In the genomic region with DNA sequence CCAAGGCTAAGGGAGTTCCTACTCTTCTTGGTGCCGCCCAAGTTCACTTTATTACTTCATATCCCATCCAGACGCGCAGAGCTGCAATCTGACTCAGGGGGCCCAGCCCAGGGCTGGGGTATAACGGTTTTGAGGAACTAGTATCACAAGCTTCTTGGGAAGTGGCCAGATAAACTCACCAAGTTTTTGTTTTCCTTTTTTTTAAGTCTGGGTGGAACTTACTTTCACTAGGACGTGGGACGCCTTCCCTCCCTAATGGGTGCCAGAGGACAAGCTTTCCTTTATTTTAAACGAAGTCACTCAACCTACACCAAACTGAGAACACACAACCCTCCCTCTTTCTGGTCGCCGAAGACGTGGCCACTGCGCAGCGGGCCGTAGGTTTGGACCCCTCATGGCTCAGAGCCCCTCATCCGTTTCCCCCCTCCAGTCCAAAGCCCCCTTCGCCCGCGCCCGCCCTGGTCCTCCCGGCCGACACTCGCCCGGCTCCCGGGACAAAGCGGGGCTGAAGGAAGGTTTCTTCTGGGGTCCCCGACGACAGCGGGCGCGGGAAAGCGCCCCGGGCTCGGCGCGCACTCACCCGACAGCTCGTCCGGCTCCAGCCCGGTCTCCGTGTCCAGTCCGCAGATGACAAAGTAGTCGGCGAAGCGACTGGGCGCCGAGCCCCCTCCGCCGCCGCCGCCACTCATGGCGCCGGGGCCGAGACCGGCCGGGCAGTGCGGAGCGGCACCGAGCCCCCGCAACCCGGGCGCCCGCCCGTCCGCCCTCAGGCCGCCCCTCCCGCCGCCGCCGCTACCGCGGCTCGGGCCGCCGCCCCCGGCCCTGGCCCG, we compare ENCODE assay signal across 1 cellular context.
TF ChIP-seq lines count a peak whose summit lies in the region.

No MANE protein-coding gene starts in this region.

TF ChIP-seq in H1, 55 proteins besides CTCF, POLR2A, EP300 and RAD21:
- TF ChIP-seq, protein P1, sequence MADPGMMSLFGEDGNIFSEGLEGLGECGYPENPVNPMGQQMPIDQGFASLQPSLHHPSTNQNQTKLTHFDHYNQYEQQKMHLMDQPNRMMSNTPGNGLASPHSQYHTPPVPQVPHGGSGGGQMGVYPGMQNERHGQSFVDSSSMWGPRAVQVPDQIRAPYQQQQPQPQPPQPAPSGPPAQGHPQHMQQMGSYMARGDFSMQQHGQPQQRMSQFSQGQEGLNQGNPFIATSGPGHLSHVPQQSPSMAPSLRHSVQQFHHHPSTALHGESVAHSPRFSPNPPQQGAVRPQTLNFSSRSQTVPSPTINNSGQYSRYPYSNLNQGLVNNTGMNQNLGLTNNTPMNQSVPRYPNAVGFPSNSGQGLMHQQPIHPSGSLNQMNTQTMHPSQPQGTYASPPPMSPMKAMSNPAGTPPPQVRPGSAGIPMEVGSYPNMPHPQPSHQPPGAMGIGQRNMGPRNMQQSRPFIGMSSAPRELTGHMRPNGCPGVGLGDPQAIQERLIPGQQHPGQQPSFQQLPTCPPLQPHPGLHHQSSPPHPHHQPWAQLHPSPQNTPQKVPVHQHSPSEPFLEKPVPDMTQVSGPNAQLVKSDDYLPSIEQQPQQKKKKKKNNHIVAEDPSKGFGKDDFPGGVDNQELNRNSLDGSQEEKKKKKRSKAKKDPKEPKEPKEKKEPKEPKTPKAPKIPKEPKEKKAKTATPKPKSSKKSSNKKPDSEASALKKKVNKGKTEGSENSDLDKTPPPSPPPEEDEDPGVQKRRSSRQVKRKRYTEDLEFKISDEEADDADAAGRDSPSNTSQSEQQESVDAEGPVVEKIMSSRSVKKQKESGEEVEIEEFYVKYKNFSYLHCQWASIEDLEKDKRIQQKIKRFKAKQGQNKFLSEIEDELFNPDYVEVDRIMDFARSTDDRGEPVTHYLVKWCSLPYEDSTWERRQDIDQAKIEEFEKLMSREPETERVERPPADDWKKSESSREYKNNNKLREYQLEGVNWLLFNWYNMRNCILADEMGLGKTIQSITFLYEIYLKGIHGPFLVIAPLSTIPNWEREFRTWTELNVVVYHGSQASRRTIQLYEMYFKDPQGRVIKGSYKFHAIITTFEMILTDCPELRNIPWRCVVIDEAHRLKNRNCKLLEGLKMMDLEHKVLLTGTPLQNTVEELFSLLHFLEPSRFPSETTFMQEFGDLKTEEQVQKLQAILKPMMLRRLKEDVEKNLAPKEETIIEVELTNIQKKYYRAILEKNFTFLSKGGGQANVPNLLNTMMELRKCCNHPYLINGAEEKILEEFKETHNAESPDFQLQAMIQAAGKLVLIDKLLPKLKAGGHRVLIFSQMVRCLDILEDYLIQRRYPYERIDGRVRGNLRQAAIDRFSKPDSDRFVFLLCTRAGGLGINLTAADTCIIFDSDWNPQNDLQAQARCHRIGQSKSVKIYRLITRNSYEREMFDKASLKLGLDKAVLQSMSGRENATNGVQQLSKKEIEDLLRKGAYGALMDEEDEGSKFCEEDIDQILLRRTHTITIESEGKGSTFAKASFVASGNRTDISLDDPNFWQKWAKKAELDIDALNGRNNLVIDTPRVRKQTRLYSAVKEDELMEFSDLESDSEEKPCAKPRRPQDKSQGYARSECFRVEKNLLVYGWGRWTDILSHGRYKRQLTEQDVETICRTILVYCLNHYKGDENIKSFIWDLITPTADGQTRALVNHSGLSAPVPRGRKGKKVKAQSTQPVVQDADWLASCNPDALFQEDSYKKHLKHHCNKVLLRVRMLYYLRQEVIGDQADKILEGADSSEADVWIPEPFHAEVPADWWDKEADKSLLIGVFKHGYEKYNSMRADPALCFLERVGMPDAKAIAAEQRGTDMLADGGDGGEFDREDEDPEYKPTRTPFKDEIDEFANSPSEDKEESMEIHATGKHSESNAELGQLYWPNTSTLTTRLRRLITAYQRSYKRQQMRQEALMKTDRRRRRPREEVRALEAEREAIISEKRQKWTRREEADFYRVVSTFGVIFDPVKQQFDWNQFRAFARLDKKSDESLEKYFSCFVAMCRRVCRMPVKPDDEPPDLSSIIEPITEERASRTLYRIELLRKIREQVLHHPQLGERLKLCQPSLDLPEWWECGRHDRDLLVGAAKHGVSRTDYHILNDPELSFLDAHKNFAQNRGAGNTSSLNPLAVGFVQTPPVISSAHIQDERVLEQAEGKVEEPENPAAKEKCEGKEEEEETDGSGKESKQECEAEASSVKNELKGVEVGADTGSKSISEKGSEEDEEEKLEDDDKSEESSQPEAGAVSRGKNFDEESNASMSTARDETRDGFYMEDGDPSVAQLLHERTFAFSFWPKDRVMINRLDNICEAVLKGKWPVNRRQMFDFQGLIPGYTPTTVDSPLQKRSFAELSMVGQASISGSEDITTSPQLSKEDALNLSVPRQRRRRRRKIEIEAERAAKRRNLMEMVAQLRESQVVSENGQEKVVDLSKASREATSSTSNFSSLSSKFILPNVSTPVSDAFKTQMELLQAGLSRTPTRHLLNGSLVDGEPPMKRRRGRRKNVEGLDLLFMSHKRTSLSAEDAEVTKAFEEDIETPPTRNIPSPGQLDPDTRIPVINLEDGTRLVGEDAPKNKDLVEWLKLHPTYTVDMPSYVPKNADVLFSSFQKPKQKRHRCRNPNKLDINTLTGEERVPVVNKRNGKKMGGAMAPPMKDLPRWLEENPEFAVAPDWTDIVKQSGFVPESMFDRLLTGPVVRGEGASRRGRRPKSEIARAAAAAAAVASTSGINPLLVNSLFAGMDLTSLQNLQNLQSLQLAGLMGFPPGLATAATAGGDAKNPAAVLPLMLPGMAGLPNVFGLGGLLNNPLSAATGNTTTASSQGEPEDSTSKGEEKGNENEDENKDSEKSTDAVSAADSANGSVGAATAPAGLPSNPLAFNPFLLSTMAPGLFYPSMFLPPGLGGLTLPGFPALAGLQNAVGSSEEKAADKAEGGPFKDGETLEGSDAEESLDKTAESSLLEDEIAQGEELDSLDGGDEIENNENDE (IDR thresholded peaks at IDR 0.05; ENCODE audit: insufficient replicate concordance, low read length), result no peak
- TF ChIP-seq HDAC6 (IDR thresholded peaks at IDR 0.05; ENCODE audit: low read depth, low read length) (no peak), CHD2 (IDR thresholded peaks at IDR 0.05; ENCODE audit: low read length) (no peak), KDM4A (IDR thresholded peaks at IDR 0.05; ENCODE audit: low read depth, low read length, severe bottlenecking) (peak; percentile 77), SRF (IDR thresholded peaks at IDR 0.05; ENCODE audit: low read depth, low read length) (no peak), RNF2 (IDR thresholded peaks at IDR 0.05; ENCODE audit: borderline replicate concordance, low read depth, low read length, missing control alignments, poor library complexity, severe bottlenecking) (no peak), TEAD4 (IDR thresholded peaks at IDR 0.05; ENCODE audit: low read depth, low read length) (no peak), TCF12 (IDR thresholded peaks at IDR 0.05; ENCODE audit: low read depth, low read length) (no peak), ZNF274 (IDR thresholded peaks at IDR 0.05; ENCODE audit: borderline replicate concordance, extremely low read depth, low read length) (no peak), POU5F1 (IDR thresholded peaks at IDR 0.05; ENCODE audit: low read depth, low read length) (no peak), ASH2L (IDR thresholded peaks at IDR 0.05; ENCODE audit: low read length) (peak; percentile 66), FOSL1 (IDR thresholded peaks at IDR 0.05; ENCODE audit: insufficient read depth, low read depth, low read length) (no peak), KDM5A (IDR thresholded peaks at IDR 0.05; ENCODE audit: low read length) (no peak), JUN (IDR thresholded peaks at IDR 0.05; ENCODE audit: low read depth, low read length) (no peak), MAFK (IDR thresholded peaks at IDR 0.05; ENCODE audit: low read depth, low read length) (no peak), YY1 (IDR thresholded peaks at IDR 0.05; ENCODE audit: low read depth, low read length) (no peak), CBX5 (IDR thresholded peaks at IDR 0.05; ENCODE audit: low read depth, low read length) (no peak), SUZ12 (IDR thresholded peaks at IDR 0.05; ENCODE audit: low read length) (no peak), CTBP2 (IDR thresholded peaks at IDR 0.05; ENCODE audit: borderline replicate concordance, insufficient read depth, insufficient read length, low read length) (no peak), CEBPB (IDR thresholded peaks at IDR 0.05; ENCODE audit: low read depth, low read length) (no peak), SIRT6 (IDR thresholded peaks at IDR 0.05; ENCODE audit: low read length) (no peak), SP2 (IDR thresholded peaks at IDR 0.05; ENCODE audit: low read length) (no peak), HDAC2 (IDR thresholded peaks at IDR 0.05; ENCODE audit: borderline replicate concordance in 1 of 2, low read depth in 2 of 2, low read length in 2 of 2) (peak; percentile 26 to 45; a peak in 1 of 4 replicates), TBP (IDR thresholded peaks at IDR 0.05; ENCODE audit: low read depth, low read length) (no peak), BCL11A (IDR thresholded peaks at IDR 0.05; ENCODE audit: low read depth in 2 of 2, low read length in 2 of 2) (no peak), TAF1 (IDR thresholded peaks at IDR 0.05; ENCODE audit: low read depth, low read length) (no peak; the same call in 1 of the 2 replicates), JUND (IDR thresholded peaks at IDR 0.05; ENCODE audit: low read length) (no peak), POLR2AphosphoS5 (IDR thresholded peaks at IDR 0.05; ENCODE audit: low read depth, low read length) (no peak), CREB1 (IDR thresholded peaks at IDR 0.05) (0 out of 2 replicates have a peak, but pooled peaks have one; percentile 21), PHF8 (conservative IDR thresholded peaks at IDR 0.05; ENCODE audit: low read depth, low read length) (no peak; the same call in 1 of the 2 replicates), SP1 (IDR thresholded peaks at IDR 0.05; ENCODE audit: low read depth, low read length) (no peak), ATF2 (IDR thresholded peaks at IDR 0.05; ENCODE audit: low read length) (no peak), NRF1 (IDR thresholded peaks at IDR 0.05; ENCODE audit: low read depth, low read length) (no peak), CHD1 (IDR thresholded peaks at IDR 0.05; ENCODE audit: low read depth, low read length) (no peak), SAP30 (IDR thresholded peaks at IDR 0.05; ENCODE audit: insufficient read depth, insufficient replicate concordance, low read length) (no peak), BRCA1 (IDR thresholded peaks at IDR 0.05; ENCODE audit: low read depth, low read length) (no peak), RBBP5 (IDR thresholded peaks at IDR 0.05; ENCODE audit: borderline replicate concordance, low read depth, low read length) (no peak; the same call in 1 of the 2 replicates), KDM1A (IDR thresholded peaks at IDR 0.05; ENCODE audit: borderline replicate concordance, low read length) (0 out of 2 replicates have a peak, but pooled peaks have one; percentile 74), TAF7 (optimal IDR thresholded peaks at IDR 0.05; ENCODE audit: borderline replicate concordance, low read depth, low read length) (no peak), E2F6 (IDR thresholded peaks at IDR 0.05) (no peak; the same call in 1 of the 2 replicates)
